In genomic region chr15:73601449-73602425, GRCh38 we compare ENCODE assay signal across 8 cellular contexts. TPM values are rescaled to one million over a fixed set of nuclear protein-coding genes. Genes with fewer than 3 reads are reported as not detected.
A peak's percentile ranks its signal among the peaks of the same experiment; 100 is the strongest.
DNase-seq lines count a peak whose midpoint lies in the region; ATAC-seq and TF ChIP-seq lines count a peak whose summit lies in the region.

No MANE protein-coding gene starts in this region.

- no peaks in the 10 kb centered on the region for H3K36me3 Mint-ChIP-seq in activated CD8-positive, alpha-beta T cell treated with anti-CD3 and anti-CD28 coated beads for 36 hours (ENCODE audit: low read depth)

- peak overlapping the region in 1 of 2 donors; percentile 30 for H3K9ac ChIP-seq in duodenal mucosa (ENCODE audit: low read depth in 1 of 2, low read length in 2 of 2)

- peak overlapping the region in 1 of 2 donors; percentile 41 for H3K4me3 ChIP-seq in duodenal mucosa (ENCODE audit: low read depth in 1 of 2, low read length in 2 of 2)

- intact Hi-C loops in activated CD8-positive, alpha-beta T cell treated with anti-CD3 and anti-CD28 coated beads for 36 hours (cut with micrococcal nuclease) = no loop called here

- no peak for ATAC-seq in activated CD8-positive, alpha-beta T cell treated with anti-CD3 and anti-CD28 coated beads for 36 hours

- H3K36me3 ChIP-seq in duodenal mucosa (ENCODE audit: control insufficient read depth in 1 of 2, insufficient read depth in 2 of 2, low read length in 2 of 2) = peaks cover 0 to 4% of the 10 kb centered on the region in 2 donors

- peaks cover 46 to 53% of the 10 kb centered on the region in 2 donors for H3K4me1 ChIP-seq in duodenal mucosa (ENCODE audit: control insufficient read depth in 1 of 2, insufficient read depth in 2 of 2, low read length in 2 of 2)

- H3K27ac ChIP-seq in duodenal mucosa (ENCODE audit: low read depth, low read length) = peak overlapping the region; percentile 42

- CTCF ChIA-PET in activated CD8-positive, alpha-beta T cell treated with anti-CD3 and anti-CD28 coated beads for 36 hours (lab: Charles Lee) = interaction anchor here (0.8 to 2.6 kb wide), 4 partner anchors 30 to 98 kb away, joined by 3 to 10 read pairs (median 3); no protein-coding TSS in a partner anchor

- no peaks in the 10 kb centered on the region for H3K27me3 Mint-ChIP-seq in activated CD8-positive, alpha-beta T cell treated with anti-CD3 and anti-CD28 coated beads for 36 hours

- no peak for TF ChIP-seq CTCF in activated CD8-positive, alpha-beta T cell treated with anti-CD3 and anti-CD28 coated beads for 36 hours (IDR thresholded peaks at IDR 0.05)

- H3K27ac Mint-ChIP-seq in activated CD8-positive, alpha-beta T cell treated with anti-CD3 and anti-CD28 coated beads for 36 hours = no peak overlapping the region

- H3K4me1 Mint-ChIP-seq in activated CD8-positive, alpha-beta T cell treated with anti-CD3 and anti-CD28 coated beads for 36 hours (ENCODE audit: low read depth) = peaks cover 19% of the 10 kb centered on the region

- peak; percentile 51 for DNase-seq in AG20443 (ENCODE audit: low spot score)
- DNase-seq in NCI-H446 treated with DMSO at 0.1 percent for 48 hours (lab: John Stamatoyannopoulos, UW) = peak; percentile 21
- peak; percentile 20 for DNase-seq in middle frontal gyrus (ENCODE audit: extremely low spot score, low spot score)
- no peak for DNase-seq in NCI-H2029 treated with DMSO at 0.1 percent for 48 hours (lab: John Stamatoyannopoulos, UW)
- DNase-seq in cortex of kidney (lab: John Stamatoyannopoulos, UW) = no peak
- DNase-seq in NCI-H1436 treated with DMSO at 0.1 percent for 48 hours (lab: John Stamatoyannopoulos, UW) = no peak
- no peak for DNase-seq in activated CD8-positive, alpha-beta T cell treated with anti-CD3 and anti-CD28 coated beads for 36 hours

- no peaks in the 10 kb centered on the region for H3K9me3 ChIP-seq in duodenal mucosa (ENCODE audit: control insufficient read depth in 1 of 2, low read length in 2 of 2)

- H3K9me3 Mint-ChIP-seq in activated CD8-positive, alpha-beta T cell treated with anti-CD3 and anti-CD28 coated beads for 36 hours = no peaks in the 10 kb centered on the region

- POLR2A ChIA-PET in activated CD8-positive, alpha-beta T cell treated with anti-CD3 and anti-CD28 coated beads for 36 hours (lab: Charles Lee) = interaction anchor here (1.2 to 1.7 kb wide), 2 partner anchors 16 to 21 kb away, joined by 3 to 4 read pairs; no protein-coding TSS in a partner anchor

- no peak overlapping the region for H3K4me3 Mint-ChIP-seq in activated CD8-positive, alpha-beta T cell treated with anti-CD3 and anti-CD28 coated beads for 36 hours

- H3K27me3 ChIP-seq in duodenal mucosa (ENCODE audit: control insufficient read depth in 1 of 2, insufficient read depth in 2 of 2, low read length in 2 of 2) = no peaks in the 10 kb centered on the region

RNA-seq across cellular contexts. Expression of gene NPTN, which starts 31.5 kb away (rescaled TPM):
- total RNA-seq in activated CD8-positive, alpha-beta T cell treated with anti-CD3 and anti-CD28 coated beads for 36 hours = 10 to 100 TPM; 27.4 to 33.6 TPM

Comparison
In these comparisons a context has a peak if more than half of its experiments do, and no peak if none do; other contexts are left out.
1. DNase-seq: peak in AG20443 (single experiment), NCI-H446 treated with DMSO at 0.1 percent for 48 hours (single experiment) and middle frontal gyrus (single experiment); none in NCI-H2029 treated with DMSO at 0.1 percent for 48 hours (single experiment), cortex of kidney (single experiment), NCI-H1436 treated with DMSO at 0.1 percent for 48 hours (single experiment) and activated CD8-positive, alpha-beta T cell treated with anti-CD3 and anti-CD28 coated beads for 36 hours (single experiment).